15 cellular contexts compared by ENCODE assay signal in the genomic region with DNA sequence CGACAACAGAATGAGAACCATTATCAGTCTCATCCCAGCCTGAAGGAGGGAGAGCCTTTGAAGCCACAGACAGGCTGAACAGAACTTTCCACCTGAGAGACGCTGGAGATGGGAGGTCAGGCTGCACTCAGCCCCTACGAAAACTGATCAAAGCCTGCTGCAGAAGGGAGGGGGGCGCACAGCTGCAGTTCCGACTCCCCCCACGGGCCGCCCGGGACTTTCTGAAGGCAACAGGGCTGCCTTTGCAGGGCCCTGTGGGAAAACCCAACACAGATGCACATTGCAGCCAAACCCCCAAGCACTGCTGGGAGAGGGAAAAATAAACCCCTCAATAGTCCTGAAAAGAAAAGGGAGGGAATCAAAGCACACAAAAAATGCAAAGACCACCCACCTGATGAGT.
"Had no signal": no experiment of that assay in that cellular context is flagged by ENCODE, and none has a peak within 500 bp of the region (broad histone marks: within the 10 kb centered on the region; RNA-seq: fewer than 3 reads in every experiment).

No MANE protein-coding gene starts in this region.

- H3K27ac Mint-ChIP-seq: activated CD4-positive, alpha-beta T cell treated with anti-CD3 and anti-CD28 coated beads, Interleukin-2, amount 10 ng/mL, durations not matched to agents 7 days and 5 days; activated naive CD8-positive, alpha-beta T cell treated with anti-CD3 and anti-CD28 coated beads, Interleukin-2, amount 10 ng/mL, durations not matched to agents 7 days and 5 days; activated T-helper 1 cell treated with anti-CD3 and anti-CD28 coated beads, Interleukin-12 subunit alpha, Interleukin-12 subunit beta, Interleukin-2, Interleukin-4 antibody, amounts not matched to agents 30 ng/mL and 10 ng/mL and 1 ng/mL, durations not matched to agents 14 hours and 24 hours and 36 hours had no signal

- H3K36me3 Mint-ChIP-seq: brain; natural killer cell treated with Interleukin-12 subunit alpha and Interleukin-12 subunit beta and Interleukin-15 and Interleukin-18, amount 100 ng/mL, for 72 hours had no signal

- H3K27me3 ChIP-seq: esophagus muscularis mucosa had no signal

- H3K4me3 Mint-ChIP-seq: activated CD4-positive, alpha-beta T cell treated with anti-CD3 and anti-CD28 coated beads, Interleukin-2, amount 10 ng/mL, durations not matched to agents 7 days and 5 days; activated naive CD8-positive, alpha-beta T cell treated with anti-CD3 and anti-CD28 coated beads, Interleukin-2, amount 10 ng/mL, durations not matched to agents 7 days and 5 days; activated T-helper 1 cell treated with anti-CD3 and anti-CD28 coated beads, Interleukin-12 subunit alpha, Interleukin-12 subunit beta, Interleukin-2, Interleukin-4 antibody, amounts not matched to agents 30 ng/mL and 10 ng/mL and 1 ng/mL, durations not matched to agents 14 hours and 24 hours and 36 hours; brain; natural killer cell treated with Interleukin-12 subunit alpha and Interleukin-12 subunit beta and Interleukin-15 and Interleukin-18, amount 100 ng/mL, for 72 hours had no signal

- DNase-seq: activated CD4-positive, alpha-beta T cell treated with anti-CD3 and anti-CD28 coated beads, Interleukin-2, amount 10 ng/mL, durations not matched to agents 7 days and 5 days; activated CD4-positive, CD25-positive, alpha-beta regulatory T cell; activated CD8-positive, alpha-beta memory T cell treated with anti-CD3 and anti-CD28 coated beads, Interleukin-2, amount 50 U/mL, for 48 hours; activated naive CD4-positive, alpha-beta T cell; activated naive CD8-positive, alpha-beta T cell treated with anti-CD3 and anti-CD28 coated beads, Interleukin-2, amount 10 ng/mL, durations not matched to agents 7 days and 5 days; central memory CD4-positive, alpha-beta T cell; glutamatergic neuron; mesenchymal stem cell; stimulated activated CD4-positive, alpha-beta T cell treated with anti-CD3 and anti-CD28 coated beads, Interleukin-1b, Interleukin-23, amount 100 ng/mL, for 48 hours had no signal

- ATAC-seq: natural killer cell treated with Interleukin-12 subunit alpha and Interleukin-12 subunit beta and Interleukin-15 and Interleukin-18, amount 100 ng/mL, for 72 hours had no signal

- H3K36me3 ChIP-seq: esophagus muscularis mucosa, thoracic aorta had no signal

- H3K9me3 Mint-ChIP-seq: activated CD4-positive, alpha-beta T cell treated with anti-CD3 and anti-CD28 coated beads, Interleukin-2, amount 10 ng/mL, durations not matched to agents 7 days and 5 days; activated naive CD8-positive, alpha-beta T cell treated with anti-CD3 and anti-CD28 coated beads, Interleukin-2, amount 10 ng/mL, durations not matched to agents 7 days and 5 days; activated T-helper 1 cell treated with anti-CD3 and anti-CD28 coated beads, Interleukin-12 subunit alpha, Interleukin-12 subunit beta, Interleukin-2, Interleukin-4 antibody, amounts not matched to agents 30 ng/mL and 10 ng/mL and 1 ng/mL, durations not matched to agents 14 hours and 24 hours and 36 hours; brain; natural killer cell treated with Interleukin-12 subunit alpha and Interleukin-12 subunit beta and Interleukin-15 and Interleukin-18, amount 100 ng/mL, for 72 hours had no signal

- H3K4me3 ChIP-seq: coronary artery, esophagus muscularis mucosa, thoracic aorta had no signal

- H3K9me3 ChIP-seq: esophagus muscularis mucosa, thoracic aorta had no signal

- H3K27me3 Mint-ChIP-seq: activated CD4-positive, alpha-beta T cell treated with anti-CD3 and anti-CD28 coated beads, Interleukin-2, amount 10 ng/mL, durations not matched to agents 7 days and 5 days; brain had no signal
